In genomic region chr3:7585052-7585451, GRCh38 we compare ENCODE assay signal across 23 cellular contexts.
"Had no signal": no experiment of that assay in that cellular context is flagged by ENCODE, and none has a peak within 500 bp of the region (broad histone marks: within the 10 kb centered on the region; RNA-seq: fewer than 3 reads in every experiment).

No MANE protein-coding gene starts in this region.

- DNase-seq: activated CD4-positive, alpha-beta T cell treated with anti-CD3 and anti-CD28 coated beads for 1 hour; activated CD4-positive, alpha-beta T cell treated with anti-CD3 and anti-CD28 coated beads, Interleukin-2, amount 50 U/mL, for 1 hour; activated CD8-positive, alpha-beta memory T cell treated with anti-CD3 and anti-CD28 coated beads, Interleukin-2, amount 10 ng/mL, durations not matched to agents 7 days and 5 days; activated CD8-positive, alpha-beta T cell treated with anti-CD3 and anti-CD28 coated beads, Interleukin-2, amount 10 ng/mL, durations not matched to agents 7 days and 5 days; activated naive CD8-positive, alpha-beta T cell treated with anti-CD3 and anti-CD28 coated beads, Interleukin-2, amount 50 U/mL, for 24 hours; activated T-cell treated with anti-CD3 and anti-CD28 coated beads, Interleukin-2, amount 50 U/mL, for 48 hours; amygdala; caudate nucleus; cortex of kidney; foreskin fibroblast; head of caudate nucleus; hypothalamus; kidney glomerular epithelial cell; left ventricle myocardium inferior; nephron progenitor cell; right lobe of liver; stimulated activated CD4-positive, alpha-beta T cell treated with anti-CD3 and anti-CD28 coated beads, Interleukin-4, amount 100 ng/mL, for 1 hour; stimulated activated naive CD8-positive, alpha-beta T cell treated with anti-CD3 and anti-CD28 coated beads, Interleukin-15, amount 100 ng/mL, for 72 hours; T-helper 17 cell; T1000; thyroid gland; upper lobe of left lung had no signal

- H3K4me3 ChIP-seq: left ventricle myocardium inferior, right lobe of liver, thyroid gland, upper lobe of left lung, vagina had no signal
